14 cellular contexts compared by ENCODE assay signal in genomic region chr2:10814571-10815331, GRCh38. TPM values are rescaled to one million over a fixed set of nuclear protein-coding genes. Genes with fewer than 3 reads are reported as not detected.
DNase-seq lines count a peak whose midpoint lies in the region; ATAC-seq and TF ChIP-seq lines count a peak whose summit lies in the region.
"Had no signal": no experiment of that assay in that cellular context is flagged by ENCODE, and none has a peak within 500 bp of the region (broad histone marks: within the 10 kb centered on the region; RNA-seq: fewer than 3 reads in every experiment).

No MANE protein-coding gene starts in this region.

- no peaks in the 10 kb centered on the region for H3K9me3 Mint-ChIP-seq in GM23338
- no peaks in the 10 kb centered on the region for H3K9me3 Mint-ChIP-seq in activated T-helper 17 cell treated with anti-CD3 and anti-CD28 coated beads, Interleukin-2, amount 50 U/mL, for 72 hours
- H3K9me3 Mint-ChIP-seq in naive B cell = no peaks in the 10 kb centered on the region

- in situ Hi-C loops in HAP-1 (cut with MboI; ENCODE audit: low sequenced_read_pairs) = no loop called here

- H3K9me2 ChIP-seq in GM23338 (ENCODE audit: insufficient read depth) = no peaks in the 10 kb centered on the region

- H3K4me1 ChIP-seq in BLaER1 (peaks cover 58% of the 10 kb centered on the region), GM23338 (ENCODE audit: insufficient read depth) (peaks cover 18% of the 10 kb centered on the region), HAP-1 (peaks cover 19% of the 10 kb centered on the region)

- H3K27ac Mint-ChIP-seq in GM23338 = no peak overlapping the region
- no peak overlapping the region for H3K27ac Mint-ChIP-seq in activated T-helper 17 cell treated with anti-CD3 and anti-CD28 coated beads, Interleukin-2, amount 50 U/mL, for 72 hours
- peak overlapping the region in 1 of 6 donors; percentile 49 for H3K27ac Mint-ChIP-seq in naive B cell

- H3K9me3 ChIP-seq in BLaER1 = no peaks in the 10 kb centered on the region
- no peaks in the 10 kb centered on the region for H3K9me3 ChIP-seq in HAP-1

- H3K27me3 Mint-ChIP-seq in GM23338 (ENCODE audit: insufficient read depth, low read depth, poor library complexity) = peaks cover 13% of the 10 kb centered on the region
- peaks cover under 1% of the 10 kb centered on the region for H3K27me3 Mint-ChIP-seq in activated T-helper 17 cell treated with anti-CD3 and anti-CD28 coated beads, Interleukin-2, amount 50 U/mL, for 72 hours
- H3K27me3 Mint-ChIP-seq in naive B cell = peaks cover 1 to 10% (median 10%) of the 10 kb centered on the region in 3 donors

- peak overlapping the region; percentile 100 for H3K27ac ChIP-seq in BLaER1
- H3K27ac ChIP-seq in GM23338 (ENCODE audit: low read depth) = peak overlapping the region; percentile 82; the same call in 1 of the 2 replicates

- no peaks in the 10 kb centered on the region for H3K27me3 ChIP-seq in BLaER1
- no peaks in the 10 kb centered on the region for H3K27me3 ChIP-seq in GM23338 (ENCODE audit: insufficient read depth)
- peaks cover 6% of the 10 kb centered on the region; the same call in 1 of the 2 replicates for H3K27me3 ChIP-seq in HAP-1 (ENCODE audit: low read depth)

- DNase-seq in GM23338 (ENCODE audit: low spot score) (peak; percentile 43), naive B cell (no peak), HAP-1 (ENCODE audit: low spot score in 2 of 2) (no peak)
- no peak for DNase-seq in activated CD8-positive, alpha-beta memory T cell treated with anti-CD3 and anti-CD28 coated beads, Interleukin-2, amount 50 U/mL, for 48 hours
- DNase-seq: activated CD4-positive, CD25-positive, alpha-beta regulatory T cell treated with anti-CD3 and anti-CD28 coated beads, Interleukin-2, amount 50 U/mL, for 72 hours; DMS153; effector memory CD4-positive, alpha-beta T cell; midbrain; NCI-H187 treated with DMSO at 0.1 percent for 48 hours; stimulated activated naive CD4-positive, alpha-beta T cell had no signal

- H3K36me3 ChIP-seq in BLaER1 (peaks cover 16% of the 10 kb centered on the region; the same call in 1 of the 2 replicates), GM23338 (ENCODE audit: insufficient read depth) (no peaks in the 10 kb centered on the region; the same call in 1 of the 2 replicates), HAP-1 (replicated peaks) (no peaks in the 10 kb centered on the region)

- H2AFZ ChIP-seq in GM23338 = peak overlapping the region; percentile 92

- H3K79me2 ChIP-seq in GM23338 (replicated peaks; ENCODE audit: insufficient read depth) = peaks cover 27% of the 10 kb centered on the region

- peaks cover 10% of the 10 kb centered on the region; the same call in 1 of the 2 replicates for H3F3A ChIP-seq in GM23338 (replicated peaks; ENCODE audit: low read depth)

- H3K4me1 Mint-ChIP-seq in GM23338 = peaks cover 26% of the 10 kb centered on the region
- H3K4me1 Mint-ChIP-seq in activated T-helper 17 cell treated with anti-CD3 and anti-CD28 coated beads, Interleukin-2, amount 50 U/mL, for 72 hours = peaks cover 10% of the 10 kb centered on the region
- peaks cover 19 to 23% (median 22%) of the 10 kb centered on the region in 3 donors for H3K4me1 Mint-ChIP-seq in naive B cell

- H3K4me3 ChIP-seq in BLaER1 (peak overlapping the region; percentile 31; the same call in 1 of the 2 replicates), GM23338 (no peak overlapping the region), HAP-1 (no peak overlapping the region)

- H3K4me3 Mint-ChIP-seq in GM23338 (peak overlapping the region; percentile 25; the same call in 2 of the 3 replicates), naive B cell (peak overlapping the region in 6 of 8 donors; percentile 35 to 86 (median 51))
- peak overlapping the region; percentile 75 for H3K4me3 Mint-ChIP-seq in activated T-helper 17 cell treated with anti-CD3 and anti-CD28 coated beads, Interleukin-2, amount 50 U/mL, for 72 hours

- peak overlapping the region; percentile 76 for H3K4me2 ChIP-seq in BLaER1
- H3K4me2 ChIP-seq in GM23338 = peak overlapping the region; percentile 69

- TF ChIP-seq CTCF in GM23338 (conservative IDR thresholded peaks at IDR 0.05; ENCODE audit: low read depth in 2 of 2) = peak; percentile 17 to 23; a peak in 2 of 4 replicates

- H3K9ac ChIP-seq in BLaER1 = peak overlapping the region; percentile 100

- ATAC-seq in GM23338 = no peak
- ATAC-seq in activated T-helper 17 cell treated with anti-CD3 and anti-CD28 coated beads, Interleukin-2, amount 50 U/mL, for 72 hours (replicated peaks) = no peak
- ATAC-seq in naive B cell (ENCODE audit: low read depth in 2 of 2) = no peak
- ATAC-seq in HG02623 (IDR thresholded peaks at IDR 0.05; ENCODE audit: unreplicated experiment) = no peak
- ATAC-seq in GM18907 (IDR thresholded peaks at IDR 0.05; ENCODE audit: unreplicated experiment) = no peak

- peaks cover 3% of the 10 kb centered on the region; the same call in 1 of the 3 replicates for H3K36me3 Mint-ChIP-seq in GM23338 (ENCODE audit: low read depth)
- peaks cover 22% of the 10 kb centered on the region for H3K36me3 Mint-ChIP-seq in activated T-helper 17 cell treated with anti-CD3 and anti-CD28 coated beads, Interleukin-2, amount 50 U/mL, for 72 hours (ENCODE audit: low read depth)
- no peaks in the 10 kb centered on the region for H3K36me3 Mint-ChIP-seq in naive B cell

- H4K20me1 ChIP-seq in BLaER1 (peaks cover 21% of the 10 kb centered on the region), GM23338 (replicated peaks; ENCODE audit: insufficient read depth) (peaks cover 15% of the 10 kb centered on the region)

TF ChIP-seq in GM23338, 12 proteins besides CTCF, POLR2A, EP300 and RAD21 (continues in another document):
- TF ChIP-seq POLR2AphosphoS5 (IDR thresholded peaks at IDR 0.05; ENCODE audit: low read depth) (no peak), ETS1 (IDR thresholded peaks at IDR 0.05) (no peak), ZNF331 (CRISPR knock-in tag; IDR thresholded peaks at IDR 0.05; ENCODE audit: low read depth) (no peak), EZH2phosphoT487 (IDR thresholded peaks at IDR 0.05; ENCODE audit: unreplicated experiment) (no peak), JUNB (IDR thresholded peaks at IDR 0.05; ENCODE audit: unreplicated experiment) (no peak), EZH2 (IDR thresholded peaks at IDR 0.05; ENCODE audit: low read depth, unreplicated experiment) (no peak), ZNF114 (CRISPR knock-in tag; IDR thresholded peaks at IDR 0.05) (no peak), CREB1 (CRISPR knock-in tag; IDR thresholded peaks at IDR 0.05; ENCODE audit: low read depth) (no peak), REST (IDR thresholded peaks at IDR 0.05; ENCODE audit: unreplicated experiment) (no peak)

RNA-seq across cellular contexts. Expression of gene PDIA6, which starts 2.2 kb away (rescaled TPM):
- total RNA-seq in GM23338 (2014; rRNA removed; shearing (Covaris generic)) = 374 and 382 TPM in 2 replicates
- polyA plus RNA-seq in GM23338 (2016; fragmentation: Nextera tagmentation; extraction: Ambion mirVana) = 284 and 331 TPM in 2 replicates
- total RNA-seq in activated T-helper 17 cell treated with anti-CD3 and anti-CD28 coated beads, Interleukin-2, amount 50 U/mL, for 72 hours = 100 to 1,000 TPM; 129 to 206 TPM
- 100 to 1,000 TPM; 117 to 178 (median 138) TPM for polyA plus RNA-seq in naive B cell (ENCODE audit: low read depth in 6 of 6)

Comparison
In these comparisons a context has a peak if more than half of its experiments do, and no peak if none do; other contexts are left out.
1. H3K4me3 Mint-ChIP-seq: peak in every context shown above with its lines; median percentile 75 in activated T-helper 17 cell treated with anti-CD3 and anti-CD28 coated beads, Interleukin-2, amount 50 U/mL, for 72 hours; 51 in naive B cell; 25 in GM23338.